Comparison of ENCODE assay signal across 8 cellular contexts in the genomic region with DNA sequence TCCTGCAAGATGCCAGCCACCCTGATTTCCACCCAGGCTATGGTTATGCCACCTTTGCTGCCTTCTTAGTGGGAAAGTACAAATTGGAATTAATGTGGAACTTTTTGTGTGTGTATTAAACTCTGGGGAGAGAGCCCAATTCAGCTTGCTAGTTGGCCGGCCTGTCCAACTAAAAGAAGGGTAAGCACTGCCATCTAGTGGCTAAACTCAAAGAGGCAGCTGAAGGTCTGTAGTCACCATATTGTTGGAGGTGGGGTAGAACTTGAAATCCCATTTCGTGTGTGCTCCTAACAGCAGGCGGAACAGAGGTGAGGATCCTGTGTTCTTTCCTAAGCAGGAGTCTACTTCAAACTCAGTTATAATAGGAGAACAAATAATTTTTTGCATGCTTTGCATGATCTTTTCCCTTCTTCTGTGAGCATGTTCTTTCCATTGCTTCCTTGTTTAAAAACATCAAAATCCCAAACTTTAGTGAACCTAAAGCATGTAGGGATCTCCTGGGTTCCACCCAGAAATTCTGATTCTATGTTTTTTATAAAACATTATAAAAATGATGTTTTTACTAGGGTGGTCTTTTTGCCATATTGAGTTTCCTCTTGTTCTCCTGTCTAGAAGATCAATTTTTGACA.
DNase-seq lines count a peak whose midpoint lies in the region; ATAC-seq and TF ChIP-seq lines count a peak whose summit lies in the region.

No MANE protein-coding gene starts in this region.

- no peaks in the 10 kb centered on the region for H3F3A ChIP-seq in Loucy (ENCODE audit: low read depth)

- H3K79me2 ChIP-seq in Loucy (ENCODE audit: insufficient read depth, low read length): peaks cover 68% of the 10 kb centered on the region; the same call in 1 of the 2 replicates

- H3K4me3 ChIP-seq in Loucy (ENCODE audit: low read length, poor library complexity, severe bottlenecking): no peak overlapping the region
- H3K4me3 ChIP-seq in SJCRH30: no peak overlapping the region
- H3K4me3 ChIP-seq in tibial nerve: no peak overlapping the region

- no peak for TF ChIP-seq EP300 in tibial nerve (IDR thresholded peaks at IDR 0.05)

- H3K27me3 ChIP-seq in Loucy (ENCODE audit: insufficient read depth, low read length, poor library complexity, severe bottlenecking) (no peaks in the 10 kb centered on the region), SJCRH30 (no peaks in the 10 kb centered on the region), foreskin keratinocyte (no peaks in the 10 kb centered on the region), tibial nerve (no peaks in the 10 kb centered on the region)

- H3K4me2 ChIP-seq in Loucy (ENCODE audit: low read depth, low read length, poor library complexity, severe bottlenecking): no peak overlapping the region

- no peak overlapping the region for H3K9ac ChIP-seq in Loucy (ENCODE audit: low read depth, low read length, poor library complexity, severe bottlenecking)

- whole genome bisulfite sequencing in tibial nerve, 2 donors: 10 to 23% methylated on average over 3 of the region's 3 CpGs

- TF ChIP-seq POLR2A in tibial nerve (IDR thresholded peaks at IDR 0.05): no peak

- H3K9me3 ChIP-seq in Loucy (ENCODE audit: insufficient read depth, low read depth, low read length) (no peaks in the 10 kb centered on the region), SJCRH30 (replicated peaks) (no peaks in the 10 kb centered on the region), tibial nerve (peaks cover 0 to 7% (median 0%) of the 10 kb centered on the region in 4 donors)

- H3K27ac ChIP-seq in SJCRH30 (no peak overlapping the region), foreskin keratinocyte (no peak overlapping the region), tibial nerve (peak overlapping the region in 1 of 4 donors; percentile 36)

- peaks cover 5% of the 10 kb centered on the region for H3K36me3 Mint-ChIP-seq in osteocyte (ENCODE audit: unreplicated experiment)

- peak; percentile 58 to 74 for DNase-seq in NCI-H524 (lab: John Stamatoyannopoulos, UW)
- no peak for DNase-seq in NCI-H524 treated with DMSO at 0.1 percent for 48 hours (lab: John Stamatoyannopoulos, UW)
- peak; percentile 44 to 78 for DNase-seq in SJCRH30
- DNase-seq in activated gamma-delta T cell treated with anti-CD3 and anti-CD28 coated beads, Interleukin-2, amount 50 U/mL, for 16 hours (ENCODE audit: low read depth): peak; percentile 58
- DNase-seq in foreskin keratinocyte: peak; percentile 19 to 49
- DNase-seq in osteocyte (ENCODE audit: extremely low spot score, unreplicated experiment): no peak
- DNase-seq in tibial nerve (ENCODE audit: low spot score in 2 of 2): peak; percentile 49 to 92

- H3K4me1 ChIP-seq in Loucy (ENCODE audit: insufficient read depth, low read length, poor library complexity, severe bottlenecking) (peaks cover 40% of the 10 kb centered on the region), SJCRH30 (no peaks in the 10 kb centered on the region), foreskin keratinocyte (peaks cover 10% of the 10 kb centered on the region), tibial nerve (no peaks in the 10 kb centered on the region)

- no peak overlapping the region for H3K27ac Mint-ChIP-seq in osteocyte (ENCODE audit: unreplicated experiment)

- peak; percentile 39 for ATAC-seq in foreskin keratinocyte

- peaks cover 16% of the 10 kb centered on the region for H4K20me1 ChIP-seq in Loucy (ENCODE audit: insufficient read depth, low read length, poor library complexity, severe bottlenecking)

- no peak overlapping the region for H2AFZ ChIP-seq in Loucy (ENCODE audit: low read length)

- no peaks in the 10 kb centered on the region for H3K9me2 ChIP-seq in Loucy (replicated peaks; ENCODE audit: low read depth, low read length)

- H3K36me3 ChIP-seq in Loucy (ENCODE audit: insufficient read depth, low read length) (peaks cover 96% of the 10 kb centered on the region), SJCRH30 (no peaks in the 10 kb centered on the region), tibial nerve (peaks cover 0 to 7% (median 0%) of the 10 kb centered on the region in 3 donors)

- no peak overlapping the region for H3K4me3 Mint-ChIP-seq in osteocyte (ENCODE audit: unreplicated experiment)

- peaks cover 68% of the 10 kb centered on the region for H3K27me3 Mint-ChIP-seq in osteocyte (ENCODE audit: unreplicated experiment)

- peaks cover 12% of the 10 kb centered on the region for H3K4me1 Mint-ChIP-seq in osteocyte (ENCODE audit: unreplicated experiment)

- no peaks in the 10 kb centered on the region for H3K9me3 Mint-ChIP-seq in osteocyte (ENCODE audit: unreplicated experiment)

- TF ChIP-seq CTCF in Loucy (conservative IDR thresholded peaks at IDR 0.05; ENCODE audit: low read length) (peak; percentile 88), foreskin keratinocyte (conservative IDR thresholded peaks at IDR 0.05) (peak; percentile 90), osteocyte (IDR thresholded peaks at IDR 0.05) (peak; percentile 92), tibial nerve (IDR thresholded peaks at IDR 0.05) (peak; percentile 76 to 86 (median 82))

Comparison
In these comparisons a context has a peak if more than half of its experiments do, and no peak if none do; other contexts are left out.
1. DNase-seq: peak in NCI-H524 (2 of 2), SJCRH30 (2 of 2), activated gamma-delta T cell treated with anti-CD3 and anti-CD28 coated beads, Interleukin-2, amount 50 U/mL, for 16 hours (single experiment), foreskin keratinocyte (2 of 2) and tibial nerve (2 of 2); none in NCI-H524 treated with DMSO at 0.1 percent for 48 hours (single experiment) and osteocyte (single experiment).
2. Peak in every context shown above with its lines, with median percentiles within 50 percentile points of each other: CTCF ChIP-seq.